16 cellular contexts compared by ENCODE assay signal in the genomic region with DNA sequence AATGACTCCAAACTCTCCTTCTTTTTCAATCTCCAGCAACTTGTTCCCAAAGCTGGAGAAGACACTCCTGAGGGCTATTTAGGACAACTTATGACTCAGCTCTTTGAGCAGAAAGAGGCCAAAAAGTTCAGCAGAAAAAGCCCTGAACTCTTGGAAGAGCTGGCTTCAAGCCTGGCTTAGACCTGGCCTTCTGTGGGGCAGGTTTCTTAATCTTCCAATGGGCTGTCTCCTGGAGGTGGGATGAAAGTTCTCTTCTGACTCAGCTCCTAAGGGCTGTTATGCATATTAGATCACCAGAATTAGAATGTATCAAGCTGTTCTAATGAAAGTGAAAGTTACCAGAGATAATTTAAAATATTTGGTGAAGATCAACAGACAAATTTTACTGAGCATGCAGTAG.
DNase-seq lines count a peak whose midpoint lies in the region; ATAC-seq lines count a peak whose summit lies in the region.
"Had no signal": no experiment of that assay in that cellular context is flagged by ENCODE, and none has a peak within 500 bp of the region (broad histone marks: within the 10 kb centered on the region; RNA-seq: fewer than 3 reads in every experiment).

No MANE protein-coding gene starts in this region.

- no peaks in the 10 kb centered on the region for H3K36me3 ChIP-seq in adipocyte (ENCODE audit: control insufficient read depth, insufficient read depth, low read length, severe bottlenecking)

- no peak overlapping the region for H3K9ac ChIP-seq in adipocyte (ENCODE audit: low read length)

- peaks cover 7% of the 10 kb centered on the region for H3K4me1 ChIP-seq in adipocyte (ENCODE audit: control insufficient read depth, insufficient read depth, low read length)

- no peak overlapping the region for H3K4me3 ChIP-seq in adipocyte (ENCODE audit: low read length)
- no peak overlapping the region for H3K4me3 ChIP-seq in skeletal muscle cell (ENCODE audit: low read depth, low read length)

- H3K27me3 ChIP-seq in adipocyte (replicated peaks; ENCODE audit: control insufficient read depth, insufficient read depth, low read length), result no peaks in the 10 kb centered on the region

- DNase-seq in HCEC 1CT (peak; percentile 45), adipocyte (ENCODE audit: low read depth) (peak; percentile 20), skeletal muscle cell (ENCODE audit: low read depth) (peak; percentile 31), GM19240 (ENCODE audit: insufficient read length, low spot score) (no peak), GDM1 (lab: John Stamatoyannopoulos, UW) (no peak)
- no peak for DNase-seq in activated naive CD4-positive, alpha-beta T cell treated with Interleukin-2 at 50 U/mL for 16 hours
- DNase-seq: C1 segment of cervical spinal cord; GF-D8; Karpas-422; NCI-H187 treated with DMSO at 0.1 percent for 48 hours; NCI-H526 treated with DMSO at 0.1 percent for 48 hours; NK-92 treated with Interleukin-12 subunit alpha and Interleukin-12 subunit beta, amount 100 ng/mL, for 24 hours; OCI-M1; RPMI8226; SIG-M5 had no signal

- peak; percentile 67 for ATAC-seq in esophagus mucosa

- no peaks in the 10 kb centered on the region for H3K9me3 ChIP-seq in adipocyte (ENCODE audit: control insufficient read depth, low read length)

Comparison
In these comparisons a context has a peak if more than half of its experiments do, and no peak if none do; other contexts are left out.
1. DNase-seq: peak in HCEC 1CT (single experiment), adipocyte (single experiment) and skeletal muscle cell (single experiment); none in GM19240 (single experiment), GDM1 (single experiment) and activated naive CD4-positive, alpha-beta T cell treated with Interleukin-2 at 50 U/mL for 16 hours (single experiment).